ENCODE assay signal across 8 cellular contexts in the genomic region with DNA sequence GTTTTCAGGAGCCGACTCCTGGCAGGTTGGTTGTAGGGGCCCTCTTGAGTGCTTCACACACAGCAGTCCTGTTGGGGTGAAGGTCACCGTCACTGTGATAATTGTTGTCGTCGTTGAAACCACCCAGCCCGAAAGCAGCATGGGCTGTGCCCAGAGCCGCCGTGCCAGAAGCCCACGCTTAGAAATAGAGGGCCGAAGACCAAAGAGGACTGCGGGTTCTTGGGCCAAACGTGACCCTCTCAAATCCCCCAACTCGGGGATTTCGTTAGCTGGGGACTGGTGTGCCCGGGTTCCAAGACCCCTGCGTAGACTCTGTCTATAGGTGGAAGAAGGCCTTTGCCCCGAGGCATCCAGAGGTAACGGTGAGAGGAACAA. TPM values are rescaled to one million over a fixed set of nuclear protein-coding genes. Genes with fewer than 3 reads are reported as not detected.
A peak's percentile ranks its signal among the peaks of the same experiment; 100 is the strongest.
DNase-seq lines count a peak whose midpoint lies in the region; ATAC-seq and TF ChIP-seq lines count a peak whose summit lies in the region.

No MANE protein-coding gene starts in this region.

- no peaks in the 10 kb centered on the region for H3K9me3 ChIP-seq in mononuclear cell (ENCODE audit: low read depth, low read length)
- no peaks in the 10 kb centered on the region for H3K9me3 ChIP-seq in tibial nerve

- H3K36me3 ChIP-seq in tibial nerve = no peaks in the 10 kb centered on the region

- no peak for DNase-seq in activated naive CD4-positive, alpha-beta T cell treated with Interleukin-2 at 50 U/mL for 16 hours
- DNase-seq in MCF 10A (ENCODE audit: unreplicated experiment) = no peak
- DNase-seq in tibial nerve (ENCODE audit: low spot score in 2 of 2) = no peak
- no peak for DNase-seq in mucosa of gallbladder (ENCODE audit: low spot score)
- DNase-seq in NCI-H82 (lab: John Stamatoyannopoulos, UW) = no peak

- peaks cover 13% of the 10 kb centered on the region for H3K27me3 ChIP-seq in mononuclear cell (ENCODE audit: insufficient read depth, low read length)
- H3K27me3 ChIP-seq in tibial nerve = peaks cover 0 to 9% of the 10 kb centered on the region in 2 donors

- POLR2A ChIA-PET in MCF 10A (lab: Yijun Ruan, JAX) = interaction anchor here (0.6 to 2.9 kb wide), 8 partner anchors 10 to 616 kb away, joined by 3 to 32 read pairs (median 6); a partner anchor contains a TSS

- 52 to 58% methylated on average over 12 to 17 of the region's 17 CpGs for WGBS in tibial nerve, 2 donors

- no peak for ATAC-seq in GM21447 (IDR thresholded peaks at IDR 0.05; ENCODE audit: unreplicated experiment)

- H3K27me3 Mint-ChIP-seq in activated naive CD4-positive, alpha-beta T cell treated with anti-CD3 and anti-CD28 coated beads, Interleukin-2, amount 50 U/mL, for 24 hours = no peaks in the 10 kb centered on the region
- no peaks in the 10 kb centered on the region for H3K27me3 Mint-ChIP-seq in MCF 10A (ENCODE audit: insufficient read depth, unreplicated experiment)

- TF ChIP-seq CTCF in MCF 10A (IDR thresholded peaks at IDR 0.05; ENCODE audit: unreplicated experiment) = no peak
- no peak for TF ChIP-seq CTCF in tibial nerve (IDR thresholded peaks at IDR 0.05)

- TF ChIP-seq EP300 in tibial nerve (IDR thresholded peaks at IDR 0.05) = no peak

- H3K36me3 Mint-ChIP-seq in activated naive CD4-positive, alpha-beta T cell treated with anti-CD3 and anti-CD28 coated beads, Interleukin-2, amount 50 U/mL, for 24 hours = no peaks in the 10 kb centered on the region
- H3K36me3 Mint-ChIP-seq in MCF 10A (ENCODE audit: insufficient read depth, unreplicated experiment) = no peaks in the 10 kb centered on the region

- intact Hi-C loops in MCF 10A (cut with micrococcal nuclease) = no loop called here

- H3K4me1 ChIP-seq in mononuclear cell (ENCODE audit: insufficient read depth, low read length) = peaks cover 19% of the 10 kb centered on the region
- peaks cover 0 to 18% (median 4%) of the 10 kb centered on the region in 4 donors for H3K4me1 ChIP-seq in tibial nerve

- peak overlapping the region; percentile 90 to 100 (median 98) for H3K27ac ChIP-seq in tibial nerve

- H3K9me3 Mint-ChIP-seq in activated naive CD4-positive, alpha-beta T cell treated with anti-CD3 and anti-CD28 coated beads, Interleukin-2, amount 50 U/mL, for 24 hours = no peaks in the 10 kb centered on the region
- H3K9me3 Mint-ChIP-seq in MCF 10A (ENCODE audit: unreplicated experiment) = no peaks in the 10 kb centered on the region

- no peak for TF ChIP-seq POLR2A in tibial nerve (IDR thresholded peaks at IDR 0.05)

- H3K27ac Mint-ChIP-seq in activated naive CD4-positive, alpha-beta T cell treated with anti-CD3 and anti-CD28 coated beads, Interleukin-2, amount 50 U/mL, for 24 hours = no peak overlapping the region
- peak overlapping the region; percentile 94 for H3K27ac Mint-ChIP-seq in MCF 10A (ENCODE audit: low read depth, unreplicated experiment)

- CTCF ChIA-PET in MCF 10A (lab: Yijun Ruan, JAX) = interaction anchor here (0.5 to 9.1 kb wide), 29 partner anchors 11 to 990 kb away, joined by 3 to 213 read pairs (median 3); no protein-coding TSS in a partner anchor

- BruUV-seq in MCF 10A (replicated peaks; lab: Mats Ljungman, UMichigan) = no TSS peak

- peaks cover 13% of the 10 kb centered on the region for H3K4me1 Mint-ChIP-seq in activated naive CD4-positive, alpha-beta T cell treated with anti-CD3 and anti-CD28 coated beads, Interleukin-2, amount 50 U/mL, for 24 hours
- H3K4me1 Mint-ChIP-seq in MCF 10A (ENCODE audit: insufficient read depth, unreplicated experiment) = peaks cover 12% of the 10 kb centered on the region

- peak overlapping the region; percentile 69 for H3K4me3 ChIP-seq in mononuclear cell (ENCODE audit: low read length)
- peak overlapping the region; percentile 68 to 86 (median 76) for H3K4me3 ChIP-seq in tibial nerve

- peak overlapping the region; percentile 98 for H3K4me3 Mint-ChIP-seq in activated naive CD4-positive, alpha-beta T cell treated with anti-CD3 and anti-CD28 coated beads, Interleukin-2, amount 50 U/mL, for 24 hours
- peak overlapping the region; percentile 86 for H3K4me3 Mint-ChIP-seq in MCF 10A (ENCODE audit: unreplicated experiment)

RNA-seq across cellular contexts. Expression of a gene that starts 7.5 kb away (rescaled TPM):
- total RNA-seq in MCF 10A (2022) (4.0 and 7.7 TPM in 2 replicates), mononuclear cell (7.6 TPM), tibial nerve (1 to 10 TPM in 3 of 4 donors, under 1 TPM in 1; 0.66 to 5.5 (median 3.7) TPM), mucosa of gallbladder (3.6 TPM)
